ENCODE assay signal across 1 cellular context in the genomic region with DNA sequence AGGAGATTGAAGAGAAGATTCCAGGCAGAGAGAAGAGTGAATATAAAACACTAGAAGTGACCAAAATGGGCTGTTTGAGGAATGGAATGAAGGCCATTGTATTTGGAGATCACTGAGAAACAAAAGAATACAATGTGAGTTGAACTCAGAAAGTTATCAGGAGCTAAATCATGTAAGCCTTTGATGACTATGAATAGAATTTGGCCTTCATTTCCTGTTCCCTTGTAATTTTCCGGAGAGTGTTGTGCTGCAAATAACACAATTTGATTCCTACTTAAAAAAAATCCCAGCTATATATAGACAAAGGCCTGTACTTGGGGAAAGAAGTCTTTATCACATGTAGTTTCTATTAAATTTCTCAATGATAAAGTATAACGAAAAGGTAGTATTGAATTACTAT.
TF ChIP-seq lines count a peak whose summit lies in the region.

No MANE protein-coding gene starts in this region.

TF ChIP-seq in GM23338, 12 proteins besides CTCF, POLR2A, EP300 and RAD21 (continued from another document):
- TF ChIP-seq, protein P1, sequence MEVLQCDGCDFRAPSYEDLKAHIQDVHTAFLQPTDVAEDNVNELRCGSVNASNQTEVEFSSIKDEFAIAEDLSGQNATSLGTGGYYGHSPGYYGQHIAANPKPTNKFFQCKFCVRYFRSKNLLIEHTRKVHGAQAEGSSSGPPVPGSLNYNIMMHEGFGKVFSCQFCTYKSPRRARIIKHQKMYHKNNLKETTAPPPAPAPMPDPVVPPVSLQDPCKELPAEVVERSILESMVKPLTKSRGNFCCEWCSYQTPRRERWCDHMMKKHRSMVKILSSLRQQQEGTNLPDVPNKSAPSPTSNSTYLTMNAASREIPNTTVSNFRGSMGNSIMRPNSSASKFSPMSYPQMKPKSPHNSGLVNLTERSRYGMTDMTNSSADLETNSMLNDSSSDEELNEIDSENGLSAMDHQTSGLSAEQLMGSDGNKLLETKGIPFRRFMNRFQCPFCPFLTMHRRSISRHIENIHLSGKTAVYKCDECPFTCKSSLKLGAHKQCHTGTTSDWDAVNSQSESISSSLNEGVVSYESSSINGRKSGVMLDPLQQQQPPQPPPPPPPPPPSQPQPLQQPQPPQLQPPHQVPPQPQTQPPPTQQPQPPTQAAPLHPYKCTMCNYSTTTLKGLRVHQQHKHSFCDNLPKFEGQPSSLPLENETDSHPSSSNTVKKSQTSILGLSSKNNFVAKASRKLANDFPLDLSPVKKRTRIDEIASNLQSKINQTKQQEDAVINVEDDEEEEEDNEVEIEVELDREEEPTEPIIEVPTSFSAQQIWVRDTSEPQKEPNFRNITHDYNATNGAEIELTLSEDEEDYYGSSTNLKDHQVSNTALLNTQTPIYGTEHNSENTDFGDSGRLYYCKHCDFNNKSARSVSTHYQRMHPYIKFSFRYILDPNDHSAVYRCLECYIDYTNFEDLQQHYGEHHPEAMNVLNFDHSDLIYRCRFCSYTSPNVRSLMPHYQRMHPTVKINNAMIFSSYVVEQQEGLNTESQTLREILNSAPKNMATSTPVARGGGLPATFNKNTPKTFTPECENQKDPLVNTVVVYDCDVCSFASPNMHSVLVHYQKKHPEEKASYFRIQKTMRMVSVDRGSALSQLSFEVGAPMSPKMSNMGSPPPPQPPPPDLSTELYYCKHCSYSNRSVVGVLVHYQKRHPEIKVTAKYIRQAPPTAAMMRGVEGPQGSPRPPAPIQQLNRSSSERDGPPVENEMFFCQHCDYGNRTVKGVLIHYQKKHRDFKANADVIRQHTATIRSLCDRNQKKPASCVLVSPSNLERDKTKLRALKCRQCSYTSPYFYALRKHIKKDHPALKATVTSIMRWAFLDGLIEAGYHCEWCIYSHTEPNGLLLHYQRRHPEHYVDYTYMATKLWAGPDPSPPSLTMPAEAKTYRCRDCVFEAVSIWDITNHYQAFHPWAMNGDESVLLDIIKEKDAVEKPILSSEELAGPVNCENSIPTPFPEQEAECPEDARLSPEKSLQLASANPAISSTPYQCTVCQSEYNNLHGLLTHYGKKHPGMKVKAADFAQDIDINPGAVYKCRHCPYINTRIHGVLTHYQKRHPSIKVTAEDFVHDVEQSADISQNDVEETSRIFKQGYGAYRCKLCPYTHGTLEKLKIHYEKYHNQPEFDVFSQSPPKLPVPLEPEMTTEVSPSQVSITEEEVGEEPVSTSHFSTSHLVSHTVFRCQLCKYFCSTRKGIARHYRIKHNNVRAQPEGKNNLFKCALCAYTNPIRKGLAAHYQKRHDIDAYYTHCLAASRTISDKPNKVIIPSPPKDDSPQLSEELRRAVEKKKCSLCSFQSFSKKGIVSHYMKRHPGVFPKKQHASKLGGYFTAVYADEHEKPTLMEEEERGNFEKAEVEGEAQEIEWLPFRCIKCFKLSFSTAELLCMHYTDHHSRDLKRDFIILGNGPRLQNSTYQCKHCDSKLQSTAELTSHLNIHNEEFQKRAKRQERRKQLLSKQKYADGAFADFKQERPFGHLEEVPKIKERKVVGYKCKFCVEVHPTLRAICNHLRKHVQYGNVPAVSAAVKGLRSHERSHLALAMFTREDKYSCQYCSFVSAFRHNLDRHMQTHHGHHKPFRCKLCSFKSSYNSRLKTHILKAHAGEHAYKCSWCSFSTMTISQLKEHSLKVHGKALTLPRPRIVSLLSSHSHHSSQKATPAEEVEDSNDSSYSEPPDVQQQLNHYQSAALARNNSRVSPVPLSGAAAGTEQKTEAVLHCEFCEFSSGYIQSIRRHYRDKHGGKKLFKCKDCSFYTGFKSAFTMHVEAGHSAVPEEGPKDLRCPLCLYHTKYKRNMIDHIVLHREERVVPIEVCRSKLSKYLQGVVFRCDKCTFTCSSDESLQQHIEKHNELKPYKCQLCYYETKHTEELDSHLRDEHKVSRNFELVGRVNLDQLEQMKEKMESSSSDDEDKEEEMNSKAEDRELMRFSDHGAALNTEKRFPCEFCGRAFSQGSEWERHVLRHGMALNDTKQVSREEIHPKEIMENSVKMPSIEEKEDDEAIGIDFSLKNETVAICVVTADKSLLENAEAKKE (CRISPR knock-in tag; IDR thresholded peaks at IDR 0.05) = no peak
- TF ChIP-seq, protein P2, sequence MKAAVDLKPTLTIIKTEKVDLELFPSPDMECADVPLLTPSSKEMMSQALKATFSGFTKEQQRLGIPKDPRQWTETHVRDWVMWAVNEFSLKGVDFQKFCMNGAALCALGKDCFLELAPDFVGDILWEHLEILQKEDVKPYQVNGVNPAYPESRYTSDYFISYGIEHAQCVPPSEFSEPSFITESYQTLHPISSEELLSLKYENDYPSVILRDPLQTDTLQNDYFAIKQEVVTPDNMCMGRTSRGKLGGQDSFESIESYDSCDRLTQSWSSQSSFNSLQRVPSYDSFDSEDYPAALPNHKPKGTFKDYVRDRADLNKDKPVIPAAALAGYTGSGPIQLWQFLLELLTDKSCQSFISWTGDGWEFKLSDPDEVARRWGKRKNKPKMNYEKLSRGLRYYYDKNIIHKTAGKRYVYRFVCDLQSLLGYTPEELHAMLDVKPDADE (IDR thresholded peaks at IDR 0.05) = no peak
- TF ChIP-seq CREB1 (CRISPR knock-in tag; IDR thresholded peaks at IDR 0.05; ENCODE audit: low read depth) (no peak), ZNF331 (CRISPR knock-in tag; IDR thresholded peaks at IDR 0.05; ENCODE audit: low read depth) (no peak), ZNF114 (CRISPR knock-in tag; IDR thresholded peaks at IDR 0.05) (no peak), POLR2AphosphoS5 (IDR thresholded peaks at IDR 0.05; ENCODE audit: low read depth) (no peak)
